In genomic region chr4:48499551-48500066, GRCh38 we compare ENCODE assay signal across 11 cellular contexts. TPM values are rescaled to one million over a fixed set of nuclear protein-coding genes. Genes with fewer than 3 reads are reported as not detected.
DNase-seq lines count a peak whose midpoint lies in the region; ATAC-seq and TF ChIP-seq lines count a peak whose summit lies in the region.
"Had no signal": no experiment of that assay in that cellular context is flagged by ENCODE, and none has a peak within 500 bp of the region (broad histone marks: within the 10 kb centered on the region; RNA-seq: fewer than 3 reads in every experiment).

No MANE protein-coding gene starts in this region.

- TF ChIP-seq CTCF in GM12864 (IDR thresholded peaks at IDR 0.05; ENCODE audit: low read depth, low read length, missing control alignments), result no peak

- H3K4me3 ChIP-seq in GM12864 (ENCODE audit: low read depth, low read length) (no peak overlapping the region), neuronal stem cell (ENCODE audit: low read length in 2 of 2) (no peak overlapping the region)

- H2BK12ac ChIP-seq in neuronal stem cell (ENCODE audit: low read length), result no peak overlapping the region

- no peak overlapping the region for H4K91ac ChIP-seq in neuronal stem cell (ENCODE audit: low read depth, low read length, poor library complexity)

- no CpG with 5 or more reads among the region's 3 CpGs for WGBS in neuronal stem cell (ENCODE audit: extremely low coverage in 2 of 2, insufficient read length in 2 of 2, insufficient replicate concordance in 1 of 2), 2 donors

- DNase-seq in GM12864 (ENCODE audit: low read depth), result peak; percentile 26
- no peak for DNase-seq in effector CD8-positive, alpha-beta T cell (lab: John Stamatoyannopoulos, UW)
- DNase-seq in C1 segment of cervical spinal cord (lab: John Stamatoyannopoulos, UW), result no peak
- DNase-seq in neuronal stem cell (ENCODE audit: low spot score), result no peak
- no peak for DNase-seq in hypothalamus (lab: John Stamatoyannopoulos, UW)
- DNase-seq: NCI-H1436, T-helper 9 cell had no signal

- no peaks in the 10 kb centered on the region for H3K27me3 ChIP-seq in neuronal stem cell (ENCODE audit: control insufficient read depth in 3 of 3, insufficient read depth in 3 of 3, low read depth in 1 of 3, low read length in 3 of 3)

- H3K36me3 ChIP-seq in neuronal stem cell (replicated peaks in 1 of 2; ENCODE audit: control insufficient read depth in 2 of 2, insufficient read depth in 2 of 2, low read length in 2 of 2), result peaks cover 0 to 82% of the 10 kb centered on the region in 2 donors

- H2AK5ac ChIP-seq in neuronal stem cell (ENCODE audit: low read depth, low read length), result no peak overlapping the region

- ATAC-seq in GM19035 (IDR thresholded peaks at IDR 0.05; ENCODE audit: unreplicated experiment) (peak; percentile 75), HG02610 (IDR thresholded peaks at IDR 0.05; ENCODE audit: unreplicated experiment) (peak; percentile 75), HG03354 (IDR thresholded peaks at IDR 0.05; ENCODE audit: poor library complexity, severe bottlenecking, unreplicated experiment) (peak; percentile 89)
- ATAC-seq: left lobe of liver had no signal

- no peak overlapping the region for H2BK15ac ChIP-seq in neuronal stem cell (ENCODE audit: low read length)

- no peak overlapping the region for H3K4ac ChIP-seq in neuronal stem cell (ENCODE audit: low read length)

- no peak overlapping the region for H2AFZ ChIP-seq in neuronal stem cell (ENCODE audit: low read length)

- H4K8ac ChIP-seq in neuronal stem cell (ENCODE audit: low read depth, low read length), result no peak overlapping the region

- H3K27ac ChIP-seq in neuronal stem cell (replicated peaks; ENCODE audit: low read length), result no peak overlapping the region

- no peak overlapping the region for H3K9ac ChIP-seq in neuronal stem cell (ENCODE audit: low read depth, low read length, poor library complexity)

- H3K4me2 ChIP-seq in neuronal stem cell (ENCODE audit: insufficient read depth, low read length, poor library complexity, severe bottlenecking), result no peak overlapping the region

- no peak overlapping the region for H3K14ac ChIP-seq in neuronal stem cell (ENCODE audit: low read length)

- no peak overlapping the region for H3K18ac ChIP-seq in neuronal stem cell (ENCODE audit: low read length)

- no peak overlapping the region for H2BK5ac ChIP-seq in neuronal stem cell (ENCODE audit: low read length)

- H2BK120ac ChIP-seq in neuronal stem cell (ENCODE audit: low read depth, low read length), result no peak overlapping the region

- no peaks in the 10 kb centered on the region for H3K9me3 ChIP-seq in neuronal stem cell (replicated peaks in 1 of 2; ENCODE audit: control insufficient read depth in 2 of 2, insufficient read depth in 1 of 2, low read depth in 1 of 2, low read length in 2 of 2)

- peaks cover 0 to 6% of the 10 kb centered on the region in 2 donors for H3K4me1 ChIP-seq in neuronal stem cell (ENCODE audit: control insufficient read depth in 2 of 2, insufficient read depth in 1 of 2, low read depth in 1 of 2, low read length in 2 of 2)

- H3K23ac ChIP-seq in neuronal stem cell (ENCODE audit: low read depth, low read length, poor library complexity), result no peak overlapping the region

- no peaks in the 10 kb centered on the region for H3K79me1 ChIP-seq in neuronal stem cell (ENCODE audit: low read depth, low read length)

RNA-seq across cellular contexts. Expression of gene ZAR1, which starts 9.6 kb away (rescaled TPM):
- polyA plus RNA-seq in neuronal stem cell (2013, experiment 1 of 2), result 0.04 TPM
- polyA plus RNA-seq in neuronal stem cell (2013, experiment 2 of 2), result not detected

RNA-seq across cellular contexts. Expression of gene SLC10A4, which starts 16.5 kb away (rescaled TPM):
- 0.57 TPM for polyA plus RNA-seq in neuronal stem cell (2013, experiment 1 of 2)
- 0.43 TPM for polyA plus RNA-seq in neuronal stem cell (2013, experiment 2 of 2)
